11 cellular contexts compared by ENCODE assay signal in the genomic region with DNA sequence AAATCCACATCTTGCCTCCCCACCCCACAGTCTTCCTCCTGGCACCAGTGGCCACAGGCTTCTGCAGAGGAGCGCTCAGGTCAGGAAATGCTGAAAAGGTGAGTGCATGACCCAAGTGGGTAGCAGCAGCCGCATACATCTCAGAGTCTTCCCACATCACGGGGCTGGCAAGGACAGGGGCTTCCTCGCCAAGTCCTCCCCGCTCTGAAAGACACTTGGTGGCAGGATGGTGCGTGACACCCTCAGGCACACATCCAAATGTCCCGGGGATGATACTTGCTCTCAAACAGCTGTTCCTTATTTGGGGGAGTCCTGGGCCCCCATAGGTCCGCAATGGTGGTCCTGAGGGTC. TPM values are rescaled to one million over a fixed set of nuclear protein-coding genes. Genes with fewer than 3 reads are reported as not detected.
DNase-seq lines count a peak whose midpoint lies in the region; ATAC-seq and TF ChIP-seq lines count a peak whose summit lies in the region.
"Had no signal": no experiment of that assay in that cellular context is flagged by ENCODE, and none has a peak within 500 bp of the region (broad histone marks: within the 10 kb centered on the region; RNA-seq: fewer than 3 reads in every experiment).

No MANE protein-coding gene starts in this region.

- peaks cover 10 to 34% (median 26%) of the 10 kb centered on the region in 3 donors for H3K4me1 Mint-ChIP-seq in T-cell
- H3K4me1 Mint-ChIP-seq in stimulated activated memory B cell treated with anti-CD40 and anti-IgM and Interleukin-4, amounts not matched to agents 10 μg/mL and 1 μg/mL and 100 μg/mL, for 72 hours: peaks cover 33% of the 10 kb centered on the region

- RAD21 ChIA-PET in HCT116 (lab: Charles Lee; ENCODE audit: low non-redundant PET in 1 of 2, low total read pairs in 2 of 2, uncharacterized antibody in 2 of 2, unreplicated experiment in 2 of 2): interaction anchor here (0.9 to 1.4 kb wide), 4 partner anchors 8 to 44 kb away, joined by 3 to 4 read pairs (median 4); a partner anchor contains a TSS

- no peak overlapping the region for H2AFZ ChIP-seq in HCT116 (ENCODE audit: low read depth, low read length, poor library complexity, severe bottlenecking)

- H3K4me3 ChIP-seq in HCT116 (replicated peaks in 1 of 2; ENCODE audit: low read depth in 1 of 2, low read length in 2 of 2) (peak overlapping the region; percentile 31 to 46), iPS-20b (ENCODE audit: low read length) (no peak overlapping the region)

- intact Hi-C loops in HCT116 (cut with micrococcal nuclease): no loop called here

- DNase-seq in HCT116 (ENCODE audit: low read depth, low spot score) (no peak), T-cell (no peak), DMS114 treated with DMSO at 0.1 percent for 48 hours (lab: John Stamatoyannopoulos, UW; ENCODE audit: unreplicated experiment) (no peak), NCI-H2107 (lab: John Stamatoyannopoulos, UW) (no peak)
- DNase-seq in activated CD8-positive, alpha-beta memory T cell treated with anti-CD3 and anti-CD28 coated beads for 24 hours: no peak
- DNase-seq: activated CD4-positive, CD25-positive, alpha-beta regulatory T cell; DMS153; nucleus accumbens; SHP77 treated with DMSO at 0.1 percent for 48 hours had no signal

- H3K4me1 ChIP-seq in HCT116 (ENCODE audit: control insufficient read depth in 1 of 2, insufficient read depth in 2 of 2, low read length in 2 of 2) (peaks cover 82 to 84% of the 10 kb centered on the region in 2 experiments), iPS-20b (ENCODE audit: insufficient read depth, low read length) (peaks cover 16% of the 10 kb centered on the region; the same call in 1 of the 2 replicates)

- peak overlapping the region; percentile 79 for H3K4me2 ChIP-seq in HCT116 (ENCODE audit: low read length)

- no peaks in the 10 kb centered on the region for H4K20me1 ChIP-seq in HCT116 (ENCODE audit: insufficient read depth)

- H3K27ac Mint-ChIP-seq in T-cell: peak overlapping the region; percentile 16 to 39
- H3K27ac Mint-ChIP-seq in stimulated activated memory B cell treated with anti-CD40 and anti-IgM and Interleukin-4, amounts not matched to agents 10 μg/mL and 1 μg/mL and 100 μg/mL, for 72 hours: peak overlapping the region; percentile 81

- H3K36me3 ChIP-seq in HCT116 (ENCODE audit: control insufficient read depth in 1 of 2, insufficient read depth in 2 of 2, low read length in 2 of 2): no peaks in the 10 kb centered on the region
- H3K36me3 ChIP-seq in iPS-20b (ENCODE audit: insufficient read depth, low read depth, low read length): no peaks in the 10 kb centered on the region

- H3K27me3 ChIP-seq in HCT116 (ENCODE audit: insufficient read depth, low read length) (no peaks in the 10 kb centered on the region), iPS-20b (ENCODE audit: insufficient read depth, low read length) (no peaks in the 10 kb centered on the region)

- peak in 1 of 3 experiments; percentile 12; a peak in 2 of 6 replicates for TF ChIP-seq CTCF in HCT116 (IDR thresholded peaks at IDR 0.05 in 2 of 3, conservative IDR thresholded peaks at IDR 0.05 in 1 of 3; ENCODE audit: borderline replicate concordance in 1 of 3, insufficient read depth in 1 of 3, low read depth in 2 of 3, low read length in 2 of 3)

- H3K27ac ChIP-seq in HCT116 (ENCODE audit: low read depth, low read length) (peak overlapping the region; percentile 100), iPS-20b (ENCODE audit: low read length) (no peak overlapping the region)

- no peaks in the 10 kb centered on the region for H3K79me2 ChIP-seq in HCT116 (ENCODE audit: insufficient read depth, low read length)

- ATAC-seq in HCT116 (peak; percentile 59), T-cell (replicated peaks in 1 of 4) (no peak)
- no peak for ATAC-seq in stimulated activated memory B cell treated with anti-CD40 and anti-IgM and Interleukin-4, amounts not matched to agents 10 μg/mL and 1 μg/mL and 100 μg/mL, for 72 hours

- H3K9me3 ChIP-seq in HCT116 (ENCODE audit: control insufficient read depth in 1 of 2, insufficient read depth in 1 of 2, low read depth in 1 of 2, low read length in 2 of 2) (no peaks in the 10 kb centered on the region), iPS-20b (ENCODE audit: insufficient read depth, low read depth, low read length) (no peaks in the 10 kb centered on the region)

- H3K9ac ChIP-seq in HCT116 (ENCODE audit: low read length) (peak overlapping the region; percentile 76), iPS-20b (ENCODE audit: low read depth, low read length) (peak overlapping the region; percentile 37; the same call in 1 of the 2 replicates)

- TF ChIP-seq POLR2A in HCT116 (IDR thresholded peaks at IDR 0.05; ENCODE audit: borderline replicate concordance, extremely low read depth, insufficient read depth, insufficient read length): no peak

- TF ChIP-seq RAD21 in HCT116 (IDR thresholded peaks at IDR 0.05; ENCODE audit: low read depth): no peak

- BruUV-seq in HCT116 (replicated peaks; lab: Mats Ljungman, UMichigan): TSS peak; percentile 91

- CTCF ChIA-PET in HCT116 (lab: Charles Lee): interaction anchor here (1.2 to 2.6 kb wide), 9 partner anchors 9 to 123 kb away, joined by 3 to 12 read pairs (median 9); a partner anchor contains a TSS
- CTCF ChIA-PET in T-cell (lab: Charles Lee): no interaction called here

- POLR2A ChIA-PET in HCT116 (lab: Charles Lee) (interaction anchor here (0.6 to 2.6 kb wide), 15 partner anchors 9 to 76 kb away, joined by 3 to 21 read pairs (median 5); a partner anchor contains a TSS), T-cell (lab: Charles Lee) (no interaction called here)

- H3K9me3 Mint-ChIP-seq in T-cell: no peaks in the 10 kb centered on the region
- H3K9me3 Mint-ChIP-seq in stimulated activated memory B cell treated with anti-CD40 and anti-IgM and Interleukin-4, amounts not matched to agents 10 μg/mL and 1 μg/mL and 100 μg/mL, for 72 hours: no peaks in the 10 kb centered on the region

- peak overlapping the region in 1 of 3 donors; percentile 13 for H3K4me3 Mint-ChIP-seq in T-cell
- H3K4me3 Mint-ChIP-seq in stimulated activated memory B cell treated with anti-CD40 and anti-IgM and Interleukin-4, amounts not matched to agents 10 μg/mL and 1 μg/mL and 100 μg/mL, for 72 hours: no peak overlapping the region

- H3K9me2 ChIP-seq in HCT116 (ENCODE audit: insufficient read depth): no peaks in the 10 kb centered on the region

- no peaks in the 10 kb centered on the region for H3K27me3 Mint-ChIP-seq in T-cell
- no peaks in the 10 kb centered on the region for H3K27me3 Mint-ChIP-seq in stimulated activated memory B cell treated with anti-CD40 and anti-IgM and Interleukin-4, amounts not matched to agents 10 μg/mL and 1 μg/mL and 100 μg/mL, for 72 hours

- no peaks in the 10 kb centered on the region for H3K36me3 Mint-ChIP-seq in T-cell
- no peaks in the 10 kb centered on the region for H3K36me3 Mint-ChIP-seq in stimulated activated memory B cell treated with anti-CD40 and anti-IgM and Interleukin-4, amounts not matched to agents 10 μg/mL and 1 μg/mL and 100 μg/mL, for 72 hours

TF ChIP-seq in HCT116, 20 proteins besides CTCF, POLR2A, EP300 and RAD21:
- TF ChIP-seq CBX3 (IDR thresholded peaks at IDR 0.05; ENCODE audit: low read depth): no peak; the same call in 1 of the 2 replicates
- TF ChIP-seq, protein P1, sequence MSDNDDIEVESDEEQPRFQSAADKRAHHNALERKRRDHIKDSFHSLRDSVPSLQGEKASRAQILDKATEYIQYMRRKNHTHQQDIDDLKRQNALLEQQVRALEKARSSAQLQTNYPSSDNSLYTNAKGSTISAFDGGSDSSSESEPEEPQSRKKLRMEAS (IDR thresholded peaks at IDR 0.05): peak; percentile 16; the same call in 1 of the 2 replicates
TF ChIP-seq in HCT116: peak in this region for 1.

RNA-seq across cellular contexts. Expression of a gene that starts 8.8 kb away (rescaled TPM):
- total RNA-seq in HCT116 (2021; ENCODE audit: unreplicated experiment) (79.3 TPM), T-cell (10 to 100 TPM in 4 of 5 donors, 1 to 10 TPM in 1; 9.1 to 24.3 (median 16.8) TPM)
- 60.1 and 73.5 TPM in 2 replicates for polyA plus RNA-seq in HCT116 (2012)

RNA-seq across cellular contexts. Expression of a gene that starts 30.8 kb away (rescaled TPM):
- total RNA-seq in HCT116 (2021; ENCODE audit: unreplicated experiment) (43.2 TPM), T-cell (10 to 100 TPM in 3 of 5 donors, 1 to 10 TPM in 2; 8.9 to 23.9 (median 18.8) TPM)
- polyA plus RNA-seq in HCT116 (2012): 25.9 and 27.2 TPM in 2 replicates

RNA-seq across cellular contexts. Expression of a gene that starts 32.0 kb away (rescaled TPM):
- total RNA-seq in HCT116 (2021; ENCODE audit: unreplicated experiment): 23.3 TPM
- polyA plus RNA-seq in HCT116 (2012): 17.9 and 19.0 TPM in 2 replicates
- total RNA-seq in T-cell: 10 to 100 TPM; 22.0 to 32.8 (median 29.0) TPM

RNA-seq across cellular contexts. Expression of a gene that starts 32.2 kb away (rescaled TPM):
- total RNA-seq in HCT116 (2021; ENCODE audit: unreplicated experiment) (407 TPM), T-cell (100 to 1,000 TPM; 115 to 170 (median 139) TPM)
- polyA plus RNA-seq in HCT116 (2012): 326 and 476 TPM in 2 replicates

RNA-seq across cellular contexts. Expression of a gene that starts 52.5 kb away (rescaled TPM):
- 115 TPM for total RNA-seq in HCT116 (2021; ENCODE audit: unreplicated experiment)
- polyA plus RNA-seq in HCT116 (2012): 108 and 113 TPM in 2 replicates
- 10 to 100 TPM; 21.5 to 88.8 (median 70.1) TPM for total RNA-seq in T-cell
